8 cellular contexts compared by ENCODE assay signal in the genomic region with DNA sequence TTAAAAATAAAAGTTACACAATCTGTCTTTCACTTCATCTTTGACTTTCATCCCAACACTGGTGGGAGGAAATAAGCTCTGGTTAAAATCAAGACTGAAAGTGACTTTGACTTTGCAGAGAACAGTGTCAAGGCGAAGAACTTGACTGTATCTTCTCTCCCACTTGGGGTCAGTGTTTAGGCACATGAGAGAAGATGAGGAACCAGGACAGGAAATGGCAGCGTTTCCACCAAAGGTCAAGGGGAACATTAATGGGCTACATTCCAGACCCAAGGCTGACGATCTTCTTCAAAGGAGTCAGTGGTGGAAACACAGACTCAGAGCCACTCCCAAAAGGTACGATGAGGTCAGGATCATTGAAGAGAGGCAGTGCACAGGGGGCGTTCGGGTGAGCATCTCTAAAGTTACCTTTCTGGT.
DNase-seq lines count a peak whose midpoint lies in the region; ATAC-seq and TF ChIP-seq lines count a peak whose summit lies in the region.

No MANE protein-coding gene starts in this region.

- peak in 4 of 6 experiments; percentile 21 to 66 (median 44) for TF ChIP-seq CTCF in thyroid gland (IDR thresholded peaks at IDR 0.05)

- H3K4me1 ChIP-seq in iPS DF 6.9 (ENCODE audit: control insufficient read depth, insufficient read depth, low read length), result no peaks in the 10 kb centered on the region
- H3K4me1 ChIP-seq in thyroid gland, result peaks cover 10 to 18% of the 10 kb centered on the region in 2 donors

- no peak overlapping the region for H3K27ac ChIP-seq in iPS DF 6.9 (ENCODE audit: low read length)
- no peak overlapping the region for H3K27ac ChIP-seq in thyroid gland

- WGBS in iPS DF 6.9 (ENCODE audit: insufficient coverage, insufficient read length), result no CpG with 5 or more reads among the region's 6 CpGs
- 35 to 41% methylated on average over 6 of the region's 6 CpGs for WGBS in thyroid gland, 2 donors

- DNase-seq in CD1c-positive myeloid dendritic cell (ENCODE audit: extremely low spot score) (peak; percentile 69), NAMALWA (ENCODE audit: low spot score) (peak; percentile 19), amniotic epithelial cell (ENCODE audit: low read depth) (peak; percentile 68), iPS DF 6.9 (ENCODE audit: low read depth, low spot score) (peak; percentile 25), thyroid gland (peak; percentile 24 to 25)
- no peak for DNase-seq in NK-92 treated with Interleukin-12 subunit alpha and Interleukin-12 subunit beta, amount 100 ng/mL, for 24 hours (lab: John Stamatoyannopoulos, UW)

- H3K4me3 ChIP-seq in iPS DF 6.9 (ENCODE audit: low read length), result no peak overlapping the region
- no peak overlapping the region for H3K4me3 ChIP-seq in thyroid gland (replicated peaks in 1 of 3)

- intact Hi-C loops in thyroid gland (cut with DNase I), result loop anchor here (10.0 kb wide), 2 partner anchors 131 to 609 kb away; partner anchors contain the start of gene ENC1

- H3K36me3 ChIP-seq in iPS DF 6.9 (ENCODE audit: control insufficient read depth, insufficient read depth, low read length) (no peaks in the 10 kb centered on the region), thyroid gland (no peaks in the 10 kb centered on the region)

- ATAC-seq in GM21447 (IDR thresholded peaks at IDR 0.05; ENCODE audit: unreplicated experiment), result peak; percentile 89
- no peak for ATAC-seq in HG03354 (IDR thresholded peaks at IDR 0.05; ENCODE audit: poor library complexity, severe bottlenecking, unreplicated experiment)

- no peak for TF ChIP-seq POLR2A in thyroid gland (IDR thresholded peaks at IDR 0.05)

- no peaks in the 10 kb centered on the region for H3K27me3 ChIP-seq in iPS DF 6.9 (ENCODE audit: control insufficient read depth, insufficient read depth, low read length)
- H3K27me3 ChIP-seq in thyroid gland, result no peaks in the 10 kb centered on the region

- no peaks in the 10 kb centered on the region for H3K9me3 ChIP-seq in iPS DF 6.9 (ENCODE audit: control insufficient read depth, insufficient read depth, low read length)
- H3K9me3 ChIP-seq in thyroid gland, result no peaks in the 10 kb centered on the region
